ENCODE assay signal across 13 cellular contexts in the genomic region with DNA sequence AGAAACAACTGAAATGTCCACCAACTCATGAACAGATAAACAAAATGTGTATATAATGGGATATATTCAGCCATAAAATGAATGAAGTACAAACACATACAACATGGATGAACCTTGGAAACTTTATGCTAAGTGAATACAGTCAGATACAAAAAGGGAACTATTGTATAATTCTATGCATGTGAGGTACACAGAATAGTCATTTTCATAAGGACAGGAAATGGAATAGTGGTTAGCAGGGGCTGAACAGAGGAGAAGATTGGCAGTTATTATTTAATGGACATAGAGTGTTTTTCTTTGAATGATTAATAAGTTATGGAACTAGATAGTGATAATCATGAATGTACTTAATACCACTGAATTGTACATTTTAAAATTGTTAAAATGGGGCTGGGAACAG. TPM values are rescaled to one million over a fixed set of nuclear protein-coding genes. Genes with fewer than 3 reads are reported as not detected.
A peak's percentile ranks its signal among the peaks of the same experiment; 100 is the strongest.
DNase-seq lines count a peak whose midpoint lies in the region; ATAC-seq and TF ChIP-seq lines count a peak whose summit lies in the region.
"Had no signal": no experiment of that assay in that cellular context is flagged by ENCODE, and none has a peak within 500 bp of the region (broad histone marks: within the 10 kb centered on the region; RNA-seq: fewer than 3 reads in every experiment).

No MANE protein-coding gene starts in this region.

- no peaks in the 10 kb centered on the region for H3K9me3 ChIP-seq in OCI-LY7 (ENCODE audit: low read length)
- H3K9me3 ChIP-seq: ascending aorta, neutrophil had no signal

- no peak overlapping the region for H3K4me3 ChIP-seq in OCI-LY7 (ENCODE audit: low read depth, low read length, poor library complexity, severe bottlenecking)
- H3K4me3 ChIP-seq: ascending aorta had no signal

- H3K27ac Mint-ChIP-seq in stimulated activated memory B cell treated with anti-CD40 and anti-IgM and Interleukin-4, amounts not matched to agents 10 μg/mL and 1 μg/mL and 100 μg/mL, for 72 hours = peak overlapping the region; percentile 36
- H3K27ac Mint-ChIP-seq: CD4-positive, alpha-beta memory T cell had no signal

- in situ Hi-C loops in ACHN (cut with HindIII; ENCODE audit: low pct_ligation_motif_present, low pct_unique_long_range_greater_than_20kb, low sequenced_read_pairs) = no loop called here

- CTCF ChIA-PET in OCI-LY7 (lab: Charles Lee; ENCODE audit: unreplicated experiment) = no interaction called here

- no peaks in the 10 kb centered on the region for H4K20me1 ChIP-seq in OCI-LY7 (ENCODE audit: insufficient read depth, low read length)

- peaks cover 25% of the 10 kb centered on the region for H3K4me1 Mint-ChIP-seq in stimulated activated memory B cell treated with anti-CD40 and anti-IgM and Interleukin-4, amounts not matched to agents 10 μg/mL and 1 μg/mL and 100 μg/mL, for 72 hours
- peaks cover 10% of the 10 kb centered on the region for H3K4me1 Mint-ChIP-seq in activated T-cell treated with anti-CD3 and anti-CD28 coated beads, Interleukin-2, amount 50 U/mL, for 4 hours (ENCODE audit: low read depth)

- DNase-seq in OCI-LY7 (ENCODE audit: low spot score) (no peak), islet precursor cell (no peak), ACHN (no peak)
- DNase-seq in activated T-cell treated with anti-CD3 and anti-CD28 coated beads, Interleukin-2, amount 50 U/mL, for 4 hours = no peak
- DNase-seq: activated CD4-positive, alpha-beta T cell treated with anti-CD3 and anti-CD28 coated beads for 48 hours; CD4-positive, alpha-beta memory T cell; dermis blood vessel endothelial cell had no signal

- peaks cover 26% of the 10 kb centered on the region for H3K4me1 ChIP-seq in OCI-LY7 (ENCODE audit: insufficient read depth, low read length, poor library complexity, severe bottlenecking)
- H3K4me1 ChIP-seq: ascending aorta had no signal

- H3K36me3 Mint-ChIP-seq in stimulated activated memory B cell treated with anti-CD40 and anti-IgM and Interleukin-4, amounts not matched to agents 10 μg/mL and 1 μg/mL and 100 μg/mL, for 72 hours = no peaks in the 10 kb centered on the region
- no peaks in the 10 kb centered on the region for H3K36me3 Mint-ChIP-seq in activated T-cell treated with anti-CD3 and anti-CD28 coated beads, Interleukin-2, amount 50 U/mL, for 4 hours (ENCODE audit: insufficient read depth)
- H3K36me3 Mint-ChIP-seq: CD4-positive, alpha-beta memory T cell had no signal

- POLR2A ChIA-PET in OCI-LY7 (lab: Charles Lee) = interaction anchor here (0.6 to 0.7 kb wide), 5 partner anchors 14 to 47 kb away, joined by 3 to 4 read pairs (median 3); a partner anchor contains a TSS

- no peaks in the 10 kb centered on the region for H3K9me2 ChIP-seq in OCI-LY7 (ENCODE audit: insufficient read depth, low read length)

- no peaks in the 10 kb centered on the region for H3K36me3 ChIP-seq in OCI-LY7 (ENCODE audit: insufficient read depth, low read length)
- H3K36me3 ChIP-seq: ascending aorta, neutrophil had no signal

- intact Hi-C loops in OCI-LY7 (cut with micrococcal nuclease; ENCODE audit: unreplicated experiment) = no loop called here

- no peaks in the 10 kb centered on the region for H3K27me3 Mint-ChIP-seq in stimulated activated memory B cell treated with anti-CD40 and anti-IgM and Interleukin-4, amounts not matched to agents 10 μg/mL and 1 μg/mL and 100 μg/mL, for 72 hours
- no peaks in the 10 kb centered on the region for H3K27me3 Mint-ChIP-seq in activated T-cell treated with anti-CD3 and anti-CD28 coated beads, Interleukin-2, amount 50 U/mL, for 4 hours (ENCODE audit: low read depth)
- H3K27me3 Mint-ChIP-seq: CD4-positive, alpha-beta memory T cell had no signal

- peak; percentile 75 for ATAC-seq in GM18909 (IDR thresholded peaks at IDR 0.05; ENCODE audit: poor library complexity, unreplicated experiment)
- peak; percentile 62 for ATAC-seq in HG02885 (IDR thresholded peaks at IDR 0.05; ENCODE audit: poor library complexity, unreplicated experiment)
- ATAC-seq in stimulated activated memory B cell treated with anti-CD40 and anti-IgM and Interleukin-4, amounts not matched to agents 10 μg/mL and 1 μg/mL and 100 μg/mL, for 72 hours = peak; percentile 72
- no peak for ATAC-seq in activated T-cell treated with anti-CD3 and anti-CD28 coated beads, Interleukin-2, amount 50 U/mL, for 4 hours
- ATAC-seq in GM19455 (IDR thresholded peaks at IDR 0.05; ENCODE audit: unreplicated experiment) = no peak

- no TSS peak for BruUV-seq in OCI-LY7 (replicated peaks; lab: Mats Ljungman, UMichigan)

- no peak overlapping the region for H3K27ac ChIP-seq in OCI-LY7 (ENCODE audit: low read depth, low read length, poor library complexity, severe bottlenecking)
- H3K27ac ChIP-seq: ascending aorta, neutrophil had no signal

- no peak overlapping the region for H3K4me3 Mint-ChIP-seq in stimulated activated memory B cell treated with anti-CD40 and anti-IgM and Interleukin-4, amounts not matched to agents 10 μg/mL and 1 μg/mL and 100 μg/mL, for 72 hours
- no peak overlapping the region for H3K4me3 Mint-ChIP-seq in activated T-cell treated with anti-CD3 and anti-CD28 coated beads, Interleukin-2, amount 50 U/mL, for 4 hours
- H3K4me3 Mint-ChIP-seq: CD4-positive, alpha-beta memory T cell had no signal

- H3K9me3 Mint-ChIP-seq in stimulated activated memory B cell treated with anti-CD40 and anti-IgM and Interleukin-4, amounts not matched to agents 10 μg/mL and 1 μg/mL and 100 μg/mL, for 72 hours = no peaks in the 10 kb centered on the region
- H3K9me3 Mint-ChIP-seq in activated T-cell treated with anti-CD3 and anti-CD28 coated beads, Interleukin-2, amount 50 U/mL, for 4 hours = no peaks in the 10 kb centered on the region
- H3K9me3 Mint-ChIP-seq: CD4-positive, alpha-beta memory T cell had no signal

- peak overlapping the region; percentile 37; the same call in 1 of the 2 replicates for H2AFZ ChIP-seq in OCI-LY7 (ENCODE audit: low read length)

- no peaks in the 10 kb centered on the region for H3K79me2 ChIP-seq in OCI-LY7 (ENCODE audit: insufficient read depth, low read depth, low read length)

- H3K4me2 ChIP-seq in OCI-LY7 (ENCODE audit: low read length) = 0 out of 2 replicates have a peak overlapping the region, but pooled peaks have one; percentile 2

- TF ChIP-seq CTCF in OCI-LY7 (conservative IDR thresholded peaks at IDR 0.05; ENCODE audit: low read length) = no peak

RNA-seq across cellular contexts. Expression of a gene that starts 20.0 kb away (rescaled TPM):
- 29.1 and 34.9 TPM in 2 replicates for total RNA-seq in OCI-LY7 (2014; rRNA removed; shearing (Covaris generic))
- 57.1 and 66.3 TPM in 2 replicates for total RNA-seq in OCI-LY7 (2022)
- 1 to 10 TPM; 2.2 to 3.8 (median 2.7) TPM for total RNA-seq in activated T-cell treated with anti-CD3 and anti-CD28 coated beads, Interleukin-2, amount 50 U/mL, for 4 hours

RNA-seq across cellular contexts. Expression of a gene that starts 28.1 kb away (rescaled TPM):
- total RNA-seq in OCI-LY7 (2014; rRNA removed; shearing (Covaris generic)) = 35.7 and 40.7 TPM in 2 replicates
- total RNA-seq in OCI-LY7 (2022) = 31.7 and 39.1 TPM in 2 replicates
- total RNA-seq in activated T-cell treated with anti-CD3 and anti-CD28 coated beads, Interleukin-2, amount 50 U/mL, for 4 hours = 1 to 10 TPM; 5.0 to 9.8 (median 7.2) TPM

RNA-seq across cellular contexts. Expression of a gene that starts 28.5 kb away (rescaled TPM):
- 94.2 and 124 TPM in 2 replicates for total RNA-seq in OCI-LY7 (2014; rRNA removed; shearing (Covaris generic))
- 96.5 and 102 TPM in 2 replicates for total RNA-seq in OCI-LY7 (2022)
- 10 to 100 TPM; 50.7 to 63.9 (median 56.2) TPM for total RNA-seq in activated T-cell treated with anti-CD3 and anti-CD28 coated beads, Interleukin-2, amount 50 U/mL, for 4 hours

Comparison
In these comparisons a context has a peak if more than half of its experiments do, and no peak if none do; other contexts are left out.
1. ATAC-seq: peak in GM18909 (single experiment), HG02885 (single experiment) and stimulated activated memory B cell treated with anti-CD40 and anti-IgM and Interleukin-4, amounts not matched to agents 10 μg/mL and 1 μg/mL and 100 μg/mL, for 72 hours (single experiment); none in activated T-cell treated with anti-CD3 and anti-CD28 coated beads, Interleukin-2, amount 50 U/mL, for 4 hours (0 of 2) and GM19455 (single experiment).
2. RNA of a gene that starts 20.0 kb away (total RNA-seq): 29.1 to 66.3 TPM in OCI-LY7; 2.2 to 3.8 TPM in activated T-cell treated with anti-CD3 and anti-CD28 coated beads, Interleukin-2, amount 50 U/mL, for 4 hours; every median in the first group is over 4 times any median in the second.